Comparison of ENCODE assay signal across 35 cellular contexts in the genomic region with DNA sequence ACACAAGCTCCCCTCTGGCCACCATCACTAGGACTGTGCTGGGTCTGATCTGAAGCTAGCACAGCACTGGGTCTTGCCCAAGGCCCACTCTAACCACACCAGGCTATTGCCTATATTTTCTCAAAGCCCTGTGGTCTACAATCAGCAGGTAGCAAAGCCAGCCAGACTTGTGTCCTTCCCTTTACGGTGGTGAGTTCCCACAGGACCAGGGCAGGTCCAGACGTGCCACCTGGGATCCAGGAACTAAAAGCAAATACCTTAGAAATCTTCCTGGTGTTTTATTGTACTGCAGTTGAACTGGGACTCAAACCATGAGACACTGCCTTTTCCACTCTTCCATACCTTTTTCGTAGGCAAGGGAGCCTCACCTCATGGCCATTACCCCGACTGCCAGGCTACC. TPM values are rescaled to one million over a fixed set of nuclear protein-coding genes. Genes with fewer than 3 reads are reported as not detected.
"Had no signal": no experiment of that assay in that cellular context is flagged by ENCODE, and none has a peak within 500 bp of the region (broad histone marks: within the 10 kb centered on the region; RNA-seq: fewer than 3 reads in every experiment).

No MANE protein-coding gene starts in this region.

- H3K4me3 Mint-ChIP-seq: activated CD4-positive, alpha-beta memory T cell treated with anti-CD3 and anti-CD28 coated beads for 36 hours; activated CD4-positive, alpha-beta T cell treated with anti-CD3 and anti-CD28 coated beads for 36 hours; activated CD4-positive, alpha-beta T cell treated with anti-CD3 and anti-CD28 coated beads, Interleukin-2, amount 10 ng/mL, durations not matched to agents 24 days and 14 days; activated CD8-positive, alpha-beta memory T cell treated with anti-CD3 and anti-CD28 coated beads, Interleukin-2, amount 10 ng/mL, durations not matched to agents 7 days and 5 days; activated CD8-positive, alpha-beta T cell treated with anti-CD3 and anti-CD28 coated beads, Interleukin-2, amount 10 ng/mL, durations not matched to agents 7 days and 5 days; activated naive CD4-positive, alpha-beta T cell treated with anti-CD3 and anti-CD28 coated beads for 36 hours; activated naive CD4-positive, alpha-beta T cell treated with anti-CD3 and anti-CD28 coated beads, Interleukin-2, amount 50 U/mL, for 24 hours; activated naive CD8-positive, alpha-beta T cell treated with anti-CD3 and anti-CD28 coated beads for 36 hours; activated naive CD8-positive, alpha-beta T cell treated with anti-CD3 and anti-CD28 coated beads, Interleukin-2, amount 50 U/mL, for 24 hours; activated T-helper 1 cell treated with anti-CD3 and anti-CD28 coated beads, Interleukin-12 subunit alpha, Interleukin-12 subunit beta, Interleukin-2, Interleukin-4 antibody, amounts not matched to agents 30 ng/mL and 10 ng/mL and 1 ng/mL, durations not matched to agents 14 hours and 24 hours and 36 hours; central memory CD8-positive, alpha-beta T cell; dendritic cell treated with granulocyte-macrophage colony-stimulating factor and Interleukin-4, amounts not matched to agents 40 ng/mL and 50 ng/mL, for 4 days; endodermal cell had no signal

- H3K27me3 ChIP-seq: body of pancreas, gastroesophageal sphincter had no signal

- H3K27ac ChIP-seq: adrenal gland, body of pancreas, coronary artery, dorsolateral prefrontal cortex, gastroesophageal sphincter had no signal

- H3K4me1 Mint-ChIP-seq: activated CD4-positive, alpha-beta T cell treated with anti-CD3 and anti-CD28 coated beads for 36 hours; activated CD4-positive, alpha-beta T cell treated with anti-CD3 and anti-CD28 coated beads, Interleukin-2, amount 10 ng/mL, durations not matched to agents 24 days and 14 days; activated CD8-positive, alpha-beta memory T cell treated with anti-CD3 and anti-CD28 coated beads, Interleukin-2, amount 10 ng/mL, durations not matched to agents 7 days and 5 days; activated naive CD4-positive, alpha-beta T cell treated with anti-CD3 and anti-CD28 coated beads, Interleukin-2, amount 50 U/mL, for 24 hours; activated naive CD8-positive, alpha-beta T cell treated with anti-CD3 and anti-CD28 coated beads for 36 hours; activated naive CD8-positive, alpha-beta T cell treated with anti-CD3 and anti-CD28 coated beads, Interleukin-2, amount 50 U/mL, for 24 hours; central memory CD8-positive, alpha-beta T cell; endodermal cell had no signal

- H3K36me3 ChIP-seq: adrenal gland, gastroesophageal sphincter had no signal

- DNase-seq: activated CD4-positive, alpha-beta memory T cell treated with anti-CD3 and anti-CD28 coated beads for 36 hours; activated CD4-positive, alpha-beta T cell treated with anti-CD3 and anti-CD28 coated beads for 36 hours; activated CD4-positive, alpha-beta T cell treated with anti-CD3 and anti-CD28 coated beads, Interleukin-2, amount 10 ng/mL, durations not matched to agents 24 days and 14 days; activated CD4-positive, CD25-positive, alpha-beta regulatory T cell; activated CD4-positive, CD25-positive, alpha-beta regulatory T cell treated with anti-CD3 and anti-CD28 coated beads, Interleukin-2, amount 50 U/mL, for 72 hours; activated CD8-positive, alpha-beta memory T cell treated with anti-CD3 and anti-CD28 coated beads, Interleukin-2, amount 10 ng/mL, durations not matched to agents 7 days and 5 days; activated CD8-positive, alpha-beta memory T cell treated with anti-CD3 and anti-CD28 coated beads, Interleukin-2, amount 50 U/mL, for 4 hours; activated CD8-positive, alpha-beta T cell treated with anti-CD3 and anti-CD28 coated beads, Interleukin-2, amount 10 ng/mL, durations not matched to agents 7 days and 5 days; activated effector memory CD4-positive, alpha-beta T cell treated with anti-CD3 and anti-CD28 coated beads, Interleukin-2, amount 50 U/mL, for 16 hours; activated naive CD4-positive, alpha-beta T cell treated with anti-CD3 and anti-CD28 coated beads for 36 hours; activated naive CD8-positive, alpha-beta T cell treated with anti-CD3 and anti-CD28 coated beads for 36 hours; activated naive CD8-positive, alpha-beta T cell treated with anti-CD3 and anti-CD28 coated beads, Interleukin-2, amount 50 U/mL, for 24 hours; activated T-cell treated with anti-CD3 and anti-CD28 coated beads, Interleukin-2, amount 50 U/mL, for 1 hour; activated T-cell treated with anti-CD3 and anti-CD28 coated beads, Interleukin-2, amount 50 U/mL, for 48 hours; adrenal gland; amygdala; aorta; body of pancreas; dorsolateral prefrontal cortex; effector memory CD4-positive, alpha-beta T cell; endodermal cell; foreskin melanocyte; T-helper 2 cell had no signal

- H3K4me3 ChIP-seq: adrenal gland, body of pancreas, coronary artery, dorsolateral prefrontal cortex, gastroesophageal sphincter had no signal

- H3K27me3 Mint-ChIP-seq: activated CD4-positive, alpha-beta memory T cell treated with anti-CD3 and anti-CD28 coated beads for 36 hours; activated CD4-positive, alpha-beta T cell treated with anti-CD3 and anti-CD28 coated beads for 36 hours; activated CD4-positive, alpha-beta T cell treated with anti-CD3 and anti-CD28 coated beads, Interleukin-2, amount 10 ng/mL, durations not matched to agents 24 days and 14 days; activated CD8-positive, alpha-beta memory T cell treated with anti-CD3 and anti-CD28 coated beads, Interleukin-2, amount 10 ng/mL, durations not matched to agents 7 days and 5 days; activated naive CD4-positive, alpha-beta T cell treated with anti-CD3 and anti-CD28 coated beads, Interleukin-2, amount 50 U/mL, for 24 hours; activated naive CD8-positive, alpha-beta T cell treated with anti-CD3 and anti-CD28 coated beads for 36 hours; activated naive CD8-positive, alpha-beta T cell treated with anti-CD3 and anti-CD28 coated beads, Interleukin-2, amount 50 U/mL, for 24 hours; central memory CD8-positive, alpha-beta T cell; dendritic cell treated with granulocyte-macrophage colony-stimulating factor and Interleukin-4, amounts not matched to agents 40 ng/mL and 50 ng/mL, for 4 days had no signal

- H3K36me3 Mint-ChIP-seq: activated CD4-positive, alpha-beta memory T cell treated with anti-CD3 and anti-CD28 coated beads for 36 hours; activated CD8-positive, alpha-beta memory T cell treated with anti-CD3 and anti-CD28 coated beads, Interleukin-2, amount 10 ng/mL, durations not matched to agents 7 days and 5 days; activated naive CD4-positive, alpha-beta T cell treated with anti-CD3 and anti-CD28 coated beads, Interleukin-2, amount 50 U/mL, for 24 hours; activated naive CD8-positive, alpha-beta T cell treated with anti-CD3 and anti-CD28 coated beads for 36 hours had no signal

- ATAC-seq: activated CD4-positive, alpha-beta T cell treated with anti-CD3 and anti-CD28 coated beads for 36 hours; activated CD8-positive, alpha-beta memory T cell treated with anti-CD3 and anti-CD28 coated beads, Interleukin-2, amount 10 ng/mL, durations not matched to agents 7 days and 5 days; activated CD8-positive, alpha-beta T cell treated with anti-CD3 and anti-CD28 coated beads, Interleukin-2, amount 10 ng/mL, durations not matched to agents 7 days and 5 days; activated naive CD8-positive, alpha-beta T cell treated with anti-CD3 and anti-CD28 coated beads, Interleukin-2, amount 50 U/mL, for 24 hours; body of pancreas; gastroesophageal sphincter had no signal

- H3K4me1 ChIP-seq: adrenal gland, body of pancreas, gastroesophageal sphincter had no signal

- H3K27ac Mint-ChIP-seq: activated CD4-positive, alpha-beta memory T cell treated with anti-CD3 and anti-CD28 coated beads for 36 hours; activated CD4-positive, alpha-beta T cell treated with anti-CD3 and anti-CD28 coated beads for 36 hours; activated CD4-positive, alpha-beta T cell treated with anti-CD3 and anti-CD28 coated beads, Interleukin-2, amount 10 ng/mL, durations not matched to agents 24 days and 14 days; activated CD8-positive, alpha-beta memory T cell treated with anti-CD3 and anti-CD28 coated beads, Interleukin-2, amount 10 ng/mL, durations not matched to agents 7 days and 5 days; activated CD8-positive, alpha-beta T cell treated with anti-CD3 and anti-CD28 coated beads, Interleukin-2, amount 10 ng/mL, durations not matched to agents 7 days and 5 days; activated naive CD4-positive, alpha-beta T cell treated with anti-CD3 and anti-CD28 coated beads for 36 hours; activated naive CD4-positive, alpha-beta T cell treated with anti-CD3 and anti-CD28 coated beads, Interleukin-2, amount 50 U/mL, for 24 hours; activated naive CD8-positive, alpha-beta T cell treated with anti-CD3 and anti-CD28 coated beads for 36 hours; activated naive CD8-positive, alpha-beta T cell treated with anti-CD3 and anti-CD28 coated beads, Interleukin-2, amount 50 U/mL, for 24 hours; activated T-helper 1 cell treated with anti-CD3 and anti-CD28 coated beads, Interleukin-12 subunit alpha, Interleukin-12 subunit beta, Interleukin-2, Interleukin-4 antibody, amounts not matched to agents 30 ng/mL and 10 ng/mL and 1 ng/mL, durations not matched to agents 14 hours and 24 hours and 36 hours; activated T-helper 2 cell treated with anti-CD3 and anti-CD28 coated beads, Interferon-gamma antibody, Interleukin-2, Interleukin-4, amounts not matched to agents 10 μg/mL and 5 μg/mL and 100 μg/mL, durations not matched to agents 14 hours and 24 hours and 36 hours; dendritic cell treated with granulocyte-macrophage colony-stimulating factor and Interleukin-4, amounts not matched to agents 40 ng/mL and 50 ng/mL, for 4 days; endodermal cell had no signal

- H3K9me3 ChIP-seq: adrenal gland, body of pancreas, gastroesophageal sphincter had no signal

- H3K9me3 Mint-ChIP-seq: activated CD4-positive, alpha-beta T cell treated with anti-CD3 and anti-CD28 coated beads, Interleukin-2, amount 10 ng/mL, durations not matched to agents 24 days and 14 days; activated naive CD8-positive, alpha-beta T cell treated with anti-CD3 and anti-CD28 coated beads, Interleukin-2, amount 50 U/mL, for 24 hours; activated T-helper 1 cell treated with anti-CD3 and anti-CD28 coated beads, Interleukin-12 subunit alpha, Interleukin-12 subunit beta, Interleukin-2, Interleukin-4 antibody, amounts not matched to agents 30 ng/mL and 10 ng/mL and 1 ng/mL, durations not matched to agents 14 hours and 24 hours and 36 hours; activated T-helper 2 cell treated with anti-CD3 and anti-CD28 coated beads, Interferon-gamma antibody, Interleukin-2, Interleukin-4, amounts not matched to agents 10 μg/mL and 5 μg/mL and 100 μg/mL, durations not matched to agents 14 hours and 24 hours and 36 hours; central memory CD8-positive, alpha-beta T cell; dendritic cell treated with granulocyte-macrophage colony-stimulating factor and Interleukin-4, amounts not matched to agents 40 ng/mL and 50 ng/mL, for 4 days had no signal

RNA-seq across cellular contexts. Expression of a gene that starts 9.0 kb away (rescaled TPM):
- total RNA-seq: activated CD4-positive, alpha-beta memory T cell treated with anti-CD3 and anti-CD28 coated beads for 36 hours; activated CD4-positive, alpha-beta T cell treated with anti-CD3 and anti-CD28 coated beads for 36 hours; activated CD4-positive, alpha-beta T cell treated with anti-CD3 and anti-CD28 coated beads, Interleukin-2, amount 10 ng/mL, durations not matched to agents 24 days and 14 days; activated CD8-positive, alpha-beta memory T cell treated with anti-CD3 and anti-CD28 coated beads for 36 hours; activated CD8-positive, alpha-beta memory T cell treated with anti-CD3 and anti-CD28 coated beads, Interleukin-2, amount 10 ng/mL, durations not matched to agents 7 days and 5 days; activated CD8-positive, alpha-beta T cell treated with anti-CD3 and anti-CD28 coated beads, Interleukin-2, amount 10 ng/mL, durations not matched to agents 7 days and 5 days; activated naive CD4-positive, alpha-beta T cell treated with anti-CD3 and anti-CD28 coated beads for 36 hours; activated naive CD8-positive, alpha-beta T cell treated with anti-CD3 and anti-CD28 coated beads for 36 hours; activated T-helper 1 cell treated with anti-CD3 and anti-CD28 coated beads, Interleukin-12 subunit alpha, Interleukin-12 subunit beta, Interleukin-2, Interleukin-4 antibody, amounts not matched to agents 30 ng/mL and 10 ng/mL and 1 ng/mL, durations not matched to agents 14 hours and 24 hours and 36 hours; activated T-helper 2 cell treated with anti-CD3 and anti-CD28 coated beads, Interferon-gamma antibody, Interleukin-2, Interleukin-4, amounts not matched to agents 10 μg/mL and 5 μg/mL and 100 μg/mL, durations not matched to agents 14 hours and 24 hours and 36 hours; aorta; body of pancreas; cardiac septum; cerebellum; dorsolateral prefrontal cortex; endodermal cell; gastroesophageal sphincter; glomerular endothelial cell; T-helper 1 cell treated with Interleukin-12 subunit alpha and Interleukin-12 subunit beta and Interleukin-4 antibody, amounts not matched to agents 30 ng/mL and 1 ng/mL, for 36 hours had no signal
